ENCODE assay signal across 25 cellular contexts in the genomic region with DNA sequence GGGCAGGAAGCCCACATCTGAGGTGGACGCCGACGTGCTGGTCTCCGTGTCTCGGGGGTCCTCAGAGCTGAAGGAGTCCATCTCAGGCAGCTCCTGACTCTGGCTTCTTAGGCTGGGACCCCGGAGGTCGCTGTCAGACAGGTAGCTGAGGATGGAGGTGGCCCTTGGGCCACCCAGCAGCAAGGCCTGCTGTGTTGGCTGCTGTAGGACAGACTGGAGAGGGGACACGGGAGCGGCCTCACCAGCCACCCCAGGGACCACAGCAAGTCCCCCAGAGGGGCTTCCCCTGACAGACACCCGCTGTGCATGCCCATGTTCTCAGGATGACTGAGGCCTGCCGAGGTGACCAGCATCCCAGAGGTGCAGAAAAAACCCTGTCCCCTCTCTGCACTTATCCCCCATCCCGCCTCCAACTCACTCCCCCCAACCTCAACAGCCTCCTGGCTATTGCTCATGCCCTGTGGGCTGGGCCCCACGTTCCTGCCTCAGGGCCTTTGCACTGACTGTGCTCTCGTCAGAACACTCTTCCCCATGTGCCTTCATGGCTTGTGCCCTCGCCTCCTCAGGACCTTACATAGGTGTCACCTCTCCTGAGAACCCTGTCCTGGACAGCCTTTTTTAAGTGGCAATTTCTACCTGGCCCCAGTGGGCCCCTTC.
A peak's percentile ranks its signal among the peaks of the same experiment; 100 is the strongest.
DNase-seq lines count a peak whose midpoint lies in the region; ATAC-seq and TF ChIP-seq lines count a peak whose summit lies in the region.
"Had no signal": no experiment of that assay in that cellular context is flagged by ENCODE, and none has a peak within 500 bp of the region (broad histone marks: within the 10 kb centered on the region; RNA-seq: fewer than 3 reads in every experiment).

No MANE protein-coding gene starts in this region.

- H3K36me3 ChIP-seq in RWPE2 (ENCODE audit: low read depth) (no peaks in the 10 kb centered on the region), neuronal stem cell (replicated peaks in 1 of 2; ENCODE audit: control insufficient read depth in 2 of 2, insufficient read depth in 2 of 2, low read length in 2 of 2) (no peaks in the 10 kb centered on the region), brain microvascular endothelial cell (replicated peaks) (no peaks in the 10 kb centered on the region), tibial artery (no peaks in the 10 kb centered on the region)

- intact Hi-C loops in natural killer cell (cut with micrococcal nuclease) (no loop called here), tibial artery (cut with DNase I; ENCODE audit: low total_unique reads) (no loop called here)

- no peak overlapping the region for H3K9ac ChIP-seq in neuronal stem cell (ENCODE audit: low read depth, low read length, poor library complexity)

- TF ChIP-seq CTCF in natural killer cell (IDR thresholded peaks at IDR 0.05), result no peak
- TF ChIP-seq CTCF in RWPE2 (IDR thresholded peaks at IDR 0.05; ENCODE audit: poor library complexity, severe bottlenecking), result no peak
- no peak for TF ChIP-seq CTCF in brain microvascular endothelial cell (IDR thresholded peaks at IDR 0.05; ENCODE audit: low read depth, low read length, missing control alignments)
- no peak for TF ChIP-seq CTCF in tibial artery (IDR thresholded peaks at IDR 0.05)

- no peaks in the 10 kb centered on the region for H3K27me3 ChIP-seq in RWPE2 (ENCODE audit: insufficient read depth, poor library complexity, severe bottlenecking)
- H3K27me3 ChIP-seq in neuronal stem cell (ENCODE audit: control insufficient read depth in 3 of 3, insufficient read depth in 3 of 3, low read depth in 1 of 3, low read length in 3 of 3), result peaks cover 0 to 5% (median 0%) of the 10 kb centered on the region in 3 experiments
- no peaks in the 10 kb centered on the region for H3K27me3 ChIP-seq in brain microvascular endothelial cell (replicated peaks)
- H3K27me3 ChIP-seq in tibial artery, result peaks cover 0 to 28% of the 10 kb centered on the region in 2 donors

- H2BK15ac ChIP-seq in neuronal stem cell (ENCODE audit: low read length), result no peak overlapping the region

- no peaks in the 10 kb centered on the region for H3K36me3 Mint-ChIP-seq in natural killer cell treated with Interleukin-12 subunit alpha and Interleukin-12 subunit beta and Interleukin-15 and Interleukin-18, amount 100 ng/mL, for 72 hours
- no peaks in the 10 kb centered on the region for H3K36me3 Mint-ChIP-seq in natural killer cell
- H3K36me3 Mint-ChIP-seq: CD8-positive, alpha-beta T cell had no signal

- no peak overlapping the region for H3K4ac ChIP-seq in neuronal stem cell (ENCODE audit: low read length)

- peak overlapping the region; percentile 31 for H2BK120ac ChIP-seq in neuronal stem cell (ENCODE audit: low read depth, low read length)

- H3K9me3 ChIP-seq in RWPE2 (ENCODE audit: severe bottlenecking) (no peaks in the 10 kb centered on the region), neuronal stem cell (replicated peaks in 1 of 2; ENCODE audit: control insufficient read depth in 2 of 2, insufficient read depth in 1 of 2, low read depth in 1 of 2, low read length in 2 of 2) (no peaks in the 10 kb centered on the region), tibial artery (no peaks in the 10 kb centered on the region)
- H3K9me3 ChIP-seq: A549, Caco-2 had no signal

- H3K9me3 Mint-ChIP-seq in natural killer cell treated with Interleukin-12 subunit alpha and Interleukin-12 subunit beta and Interleukin-15 and Interleukin-18, amount 100 ng/mL, for 72 hours, result no peaks in the 10 kb centered on the region
- H3K9me3 Mint-ChIP-seq in natural killer cell, result no peaks in the 10 kb centered on the region
- H3K9me3 Mint-ChIP-seq: CD8-positive, alpha-beta T cell; GM23338; H9; HFFc6 had no signal

- H3K14ac ChIP-seq in neuronal stem cell (ENCODE audit: low read length), result no peak overlapping the region

- no peak overlapping the region for H2BK12ac ChIP-seq in neuronal stem cell (ENCODE audit: low read length)

- in situ Hi-C loops in brain microvascular endothelial cell (cut with HindIII; ENCODE audit: low pct_ligation_motif_present, low sequenced_read_pairs), result no loop called here

- no peak overlapping the region for H3K4me3 ChIP-seq in RWPE2 (ENCODE audit: severe bottlenecking)
- H3K4me3 ChIP-seq in neuronal stem cell (ENCODE audit: low read length in 2 of 2), result no peak overlapping the region
- H3K4me3 ChIP-seq in brain microvascular endothelial cell (ENCODE audit: low read depth, low read length), result no peak overlapping the region
- H3K4me3 ChIP-seq in tibial artery, result no peak overlapping the region
- H3K4me3 ChIP-seq: A549, GM23338, PC-9 had no signal

- peak overlapping the region; percentile 81 for H2AK5ac ChIP-seq in neuronal stem cell (ENCODE audit: low read depth, low read length)

- H3K4me1 ChIP-seq in RWPE2 (ENCODE audit: insufficient read depth, poor library complexity, severe bottlenecking) (no peaks in the 10 kb centered on the region), neuronal stem cell (ENCODE audit: control insufficient read depth in 2 of 2, insufficient read depth in 1 of 2, low read depth in 1 of 2, low read length in 2 of 2) (no peaks in the 10 kb centered on the region), tibial artery (no peaks in the 10 kb centered on the region)
- H3K4me1 ChIP-seq: A549, Caco-2 had no signal

- H3K27me3 Mint-ChIP-seq in natural killer cell treated with Interleukin-12 subunit alpha and Interleukin-12 subunit beta and Interleukin-15 and Interleukin-18, amount 100 ng/mL, for 72 hours, result peaks cover 3 to 8% of the 10 kb centered on the region in 2 donors
- H3K27me3 Mint-ChIP-seq in natural killer cell (ENCODE audit: low read depth in 2 of 2), result peaks cover 3 to 6% of the 10 kb centered on the region in 2 donors

- no peak overlapping the region for H3K23ac ChIP-seq in neuronal stem cell (ENCODE audit: low read depth, low read length, poor library complexity)

- no peak overlapping the region for H4K91ac ChIP-seq in neuronal stem cell (ENCODE audit: low read depth, low read length, poor library complexity)

- peaks cover 0 to 5% of the 10 kb centered on the region in 2 donors for H3K4me1 Mint-ChIP-seq in natural killer cell treated with Interleukin-12 subunit alpha and Interleukin-12 subunit beta and Interleukin-15 and Interleukin-18, amount 100 ng/mL, for 72 hours (ENCODE audit: low read depth in 2 of 2)
- H3K4me1 Mint-ChIP-seq in natural killer cell, result no peaks in the 10 kb centered on the region
- H3K4me1 Mint-ChIP-seq: GM23338 had no signal

- peak overlapping the region; percentile 41 for H3K18ac ChIP-seq in neuronal stem cell (ENCODE audit: low read length)

- H3K27ac ChIP-seq in RWPE2 (ENCODE audit: poor library complexity, severe bottlenecking), result no peak overlapping the region
- no peak overlapping the region for H3K27ac ChIP-seq in neuronal stem cell (replicated peaks; ENCODE audit: low read length)
- no peak overlapping the region for H3K27ac ChIP-seq in brain microvascular endothelial cell
- H3K27ac ChIP-seq in tibial artery, result no peak overlapping the region
- H3K27ac ChIP-seq: A549, C4-2B, PC-9 had no signal

- no peak overlapping the region for H2BK5ac ChIP-seq in neuronal stem cell (ENCODE audit: low read length)

- H2AFZ ChIP-seq in neuronal stem cell (ENCODE audit: low read length), result no peak overlapping the region
- H2AFZ ChIP-seq: GM23338, PC-9 had no signal

- ATAC-seq in natural killer cell treated with Interleukin-12 subunit alpha and Interleukin-12 subunit beta and Interleukin-15 and Interleukin-18, amount 100 ng/mL, for 72 hours, result peak; percentile 29 to 39
- ATAC-seq in natural killer cell, result no peak
- no peak for ATAC-seq in RWPE2 (ENCODE audit: low read depth)
- ATAC-seq: A549; CD8-positive, alpha-beta T cell; GM23338 had no signal

- no peak overlapping the region for H3K27ac Mint-ChIP-seq in natural killer cell treated with Interleukin-12 subunit alpha and Interleukin-12 subunit beta and Interleukin-15 and Interleukin-18, amount 100 ng/mL, for 72 hours
- H3K27ac Mint-ChIP-seq in natural killer cell, result no peak overlapping the region
- H3K27ac Mint-ChIP-seq: CD8-positive, alpha-beta T cell; GM23338; HFFc6 had no signal

- no peak for DNase-seq in natural killer cell treated with Interleukin-12 subunit alpha and Interleukin-12 subunit beta and Interleukin-15 and Interleukin-18, amount 100 ng/mL, for 72 hours (ENCODE audit: low spot score)
- DNase-seq in natural killer cell (no peak), RWPE2 (ENCODE audit: low spot score) (peak; percentile 81), neuronal stem cell (ENCODE audit: low spot score) (no peak), brain microvascular endothelial cell (no peak), globus pallidus (ENCODE audit: low spot score) (no peak), tibial artery (no peak)
- DNase-seq: AML-193; Caco-2; CD8-positive, alpha-beta T cell; H9; HFFc6; IMR-90; KG1; MM.1S; NCI-H2029; NCI-H446 treated with DMSO at 0.1 percent for 48 hours; NCI-H82; NK-92 treated with Interleukin-12 subunit alpha and Interleukin-12 subunit beta, amount 100 ng/mL, for 24 hours; PC-9; RPMI8226; SHP77 treated with DMSO at 0.1 percent for 48 hours had no signal

- no peak overlapping the region for H3K4me3 Mint-ChIP-seq in natural killer cell treated with Interleukin-12 subunit alpha and Interleukin-12 subunit beta and Interleukin-15 and Interleukin-18, amount 100 ng/mL, for 72 hours
- H3K4me3 Mint-ChIP-seq in natural killer cell, result no peak overlapping the region
- H3K4me3 Mint-ChIP-seq: CD8-positive, alpha-beta T cell; GM23338; H9; HFFc6 had no signal

- H4K8ac ChIP-seq in neuronal stem cell (ENCODE audit: low read depth, low read length), result no peak overlapping the region

- H3K4me2 ChIP-seq in neuronal stem cell (ENCODE audit: insufficient read depth, low read length, poor library complexity, severe bottlenecking), result no peak overlapping the region
- H3K4me2 ChIP-seq: A549, GM23338, PC-9 had no signal

- no CpG with 5 or more reads among the region's 15 CpGs for WGBS in neuronal stem cell (ENCODE audit: extremely low coverage in 2 of 2, insufficient read length in 2 of 2, insufficient replicate concordance in 1 of 2), 2 donors

- no peaks in the 10 kb centered on the region for H3K79me1 ChIP-seq in neuronal stem cell (ENCODE audit: low read depth, low read length)

Comparison
In these comparisons a context has a peak if more than half of its experiments do, and no peak if none do; other contexts are left out.
1. ATAC-seq: peak in natural killer cell treated with Interleukin-12 subunit alpha and Interleukin-12 subunit beta and Interleukin-15 and Interleukin-18, amount 100 ng/mL, for 72 hours (2 of 2); none in natural killer cell (0 of 3) and RWPE2 (single experiment).